ENCODE assay signal across 13 cellular contexts in the genomic region with DNA sequence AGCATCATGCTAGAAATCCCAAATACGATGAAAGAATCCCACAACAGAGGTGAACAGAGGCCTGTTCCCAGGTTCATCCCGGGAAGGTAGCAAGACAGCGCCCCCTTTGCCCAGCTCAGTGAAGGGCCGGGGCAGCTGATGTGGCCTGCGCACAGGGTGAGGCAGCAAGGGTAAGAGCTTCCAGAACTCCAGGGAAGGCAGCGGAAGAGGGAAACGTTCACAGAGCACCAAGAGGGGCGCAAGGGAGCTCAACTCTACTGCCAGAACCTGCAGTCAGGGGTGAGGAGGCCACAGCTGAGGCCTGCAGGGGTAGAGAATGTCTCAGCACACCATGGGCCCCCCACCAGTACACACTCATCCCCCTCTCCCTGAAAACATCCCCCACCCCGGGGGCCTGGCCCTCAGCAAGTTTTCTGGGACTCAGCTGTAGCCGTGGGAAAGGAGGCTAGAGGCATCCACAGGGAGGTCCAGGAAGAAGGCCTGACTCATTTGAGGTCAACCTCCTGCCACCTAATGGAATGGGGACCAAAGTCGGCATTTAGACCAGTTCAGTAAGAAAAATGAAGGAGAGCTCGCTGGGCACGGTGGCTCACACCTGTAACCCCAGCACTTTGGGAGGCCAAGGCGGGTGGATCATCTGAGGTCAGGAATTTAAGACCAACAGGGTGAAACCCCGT.
DNase-seq lines count a peak whose midpoint lies in the region; ATAC-seq and TF ChIP-seq lines count a peak whose summit lies in the region.
"Had no signal": no experiment of that assay in that cellular context is flagged by ENCODE, and none has a peak within 500 bp of the region (broad histone marks: within the 10 kb centered on the region; RNA-seq: fewer than 3 reads in every experiment).

No MANE protein-coding gene starts in this region.

- H2AFZ ChIP-seq in neural progenitor cell (replicated peaks) = peak overlapping the region; percentile 85

- no peaks in the 10 kb centered on the region for H3K36me3 ChIP-seq in neural progenitor cell
- H3K36me3 ChIP-seq: left lung had no signal

- H3K27ac ChIP-seq in neural progenitor cell = no peak overlapping the region
- H3K27ac ChIP-seq: left lung had no signal

- no peak overlapping the region for H3K9ac ChIP-seq in neural progenitor cell

- no peaks in the 10 kb centered on the region for H3K79me2 ChIP-seq in neural progenitor cell (ENCODE audit: low read depth)

- H3K4me1 Mint-ChIP-seq in chondrocyte (ENCODE audit: low read depth) = peaks cover 35% of the 10 kb centered on the region
- peaks cover 36% of the 10 kb centered on the region for H3K4me1 Mint-ChIP-seq in neural progenitor cell
- H3K4me1 Mint-ChIP-seq: activated B cell treated with CpG ODN at 0.5 μM for 24 hours had no signal

- peak; percentile 71 for DNase-seq in ELR (ENCODE audit: low read depth)
- peak; percentile 22 for DNase-seq in NCI-H69 (lab: John Stamatoyannopoulos, UW)
- DNase-seq in chondrocyte (ENCODE audit: low spot score) = no peak
- peak; percentile 77 for DNase-seq in neural progenitor cell (ENCODE audit: low spot score)
- no peak for DNase-seq in stimulated activated CD4-positive, alpha-beta T cell treated with anti-CD3 and anti-CD28 coated beads, Interleukin-4, amount 100 ng/mL, for 24 hours
- DNase-seq in AG08395 (ENCODE audit: low spot score) = no peak
- DNase-seq in Ammon's horn (ENCODE audit: low spot score) = no peak
- DNase-seq: activated B cell treated with CpG ODN at 0.5 μM for 24 hours; activated naive CD4-positive, alpha-beta T cell; effector CD4-positive, alpha-beta T cell; Kasumi-1; left lung had no signal

- peaks cover 11% of the 10 kb centered on the region for H3K4me1 ChIP-seq in neural progenitor cell

- H3K27ac Mint-ChIP-seq in chondrocyte (ENCODE audit: unreplicated experiment) (peak overlapping the region; percentile 62), neural progenitor cell (peak overlapping the region; percentile 95)
- H3K27ac Mint-ChIP-seq: activated B cell treated with CpG ODN at 0.5 μM for 24 hours had no signal

- no peaks in the 10 kb centered on the region for H3K9me3 ChIP-seq in neural progenitor cell (ENCODE audit: low read depth)
- H3K9me3 ChIP-seq: left lung had no signal

- H3K4me3 Mint-ChIP-seq in chondrocyte (ENCODE audit: unreplicated experiment) (no peak overlapping the region), neural progenitor cell (no peak overlapping the region)
- H3K4me3 Mint-ChIP-seq: activated B cell treated with CpG ODN at 0.5 μM for 24 hours had no signal

- H3K9me3 Mint-ChIP-seq in chondrocyte (ENCODE audit: low read depth) = no peaks in the 10 kb centered on the region
- no peaks in the 10 kb centered on the region for H3K9me3 Mint-ChIP-seq in neural progenitor cell
- H3K9me3 Mint-ChIP-seq: activated B cell treated with CpG ODN at 0.5 μM for 24 hours had no signal

- H4K20me1 ChIP-seq in neural progenitor cell (ENCODE audit: low read depth) = no peaks in the 10 kb centered on the region

- H3F3A ChIP-seq in neural progenitor cell (ENCODE audit: low read depth) = peaks cover 12% of the 10 kb centered on the region

- H3K27me3 ChIP-seq in neural progenitor cell = no peaks in the 10 kb centered on the region
- H3K27me3 ChIP-seq: left lung had no signal

- no peak overlapping the region for H3K4me2 ChIP-seq in neural progenitor cell

- no peak overlapping the region for H3K4me3 ChIP-seq in neural progenitor cell
- H3K4me3 ChIP-seq: left lung had no signal

- H3K36me3 Mint-ChIP-seq in chondrocyte (ENCODE audit: low read depth) = no peaks in the 10 kb centered on the region
- no peaks in the 10 kb centered on the region for H3K36me3 Mint-ChIP-seq in neural progenitor cell

- ATAC-seq in GM18511 (IDR thresholded peaks at IDR 0.05; ENCODE audit: unreplicated experiment) = no peak

- H3K27me3 Mint-ChIP-seq in chondrocyte (ENCODE audit: low read depth) (no peaks in the 10 kb centered on the region), neural progenitor cell (ENCODE audit: insufficient read depth, low read depth) (peaks cover 14% of the 10 kb centered on the region)

- TF ChIP-seq CTCF in chondrocyte (IDR thresholded peaks at IDR 0.05) = peak; percentile 64
- peak; percentile 78 for TF ChIP-seq CTCF in neural progenitor cell (IDR thresholded peaks at IDR 0.05)

Comparison
In these comparisons a context has a peak if more than half of its experiments do, and no peak if none do; other contexts are left out.
1. DNase-seq: peak in ELR (single experiment), NCI-H69 (single experiment) and neural progenitor cell (single experiment); none in chondrocyte (single experiment), stimulated activated CD4-positive, alpha-beta T cell treated with anti-CD3 and anti-CD28 coated beads, Interleukin-4, amount 100 ng/mL, for 24 hours (single experiment), AG08395 (single experiment) and Ammon's horn (single experiment).